ENCODE assay signal across 18 cellular contexts in genomic region chr1:20325407-20325737, GRCh38. TPM values are rescaled to one million over a fixed set of nuclear protein-coding genes. Genes with fewer than 3 reads are reported as not detected.
DNase-seq lines count a peak whose midpoint lies in the region; ATAC-seq and TF ChIP-seq lines count a peak whose summit lies in the region.
"Had no signal": no experiment of that assay in that cellular context is flagged by ENCODE, and none has a peak within 500 bp of the region (broad histone marks: within the 10 kb centered on the region; RNA-seq: fewer than 3 reads in every experiment).

No MANE protein-coding gene starts in this region.

- TF ChIP-seq CTCF in VCaP (conservative IDR thresholded peaks at IDR 0.05) (no peak), upper lobe of right lung (IDR thresholded peaks at IDR 0.05) (no peak)

- no peaks in the 10 kb centered on the region for H3K9me3 ChIP-seq in upper lobe of right lung
- H3K9me3 ChIP-seq: BLaER1 had no signal

- H3K27ac ChIP-seq in VCaP (peak overlapping the region; percentile 69), upper lobe of right lung (peak overlapping the region; percentile 20)
- H3K27ac ChIP-seq: BLaER1 had no signal

- no peaks in the 10 kb centered on the region for H3K36me3 ChIP-seq in upper lobe of right lung
- H3K36me3 ChIP-seq in H7 (replicated peaks; ENCODE audit: control insufficient read depth, insufficient read depth, low read length), result no peaks in the 10 kb centered on the region
- H3K36me3 ChIP-seq: BLaER1 had no signal

- intact Hi-C loops in Right ventricle myocardium inferior (cut with DNase I), result no loop called here
- intact Hi-C loops in left cardiac atrium (cut with DNase I), result no loop called here
- intact Hi-C loops in left colon (cut with DNase I, micrococcal nuclease), result no loop called here
- intact Hi-C loops in upper lobe of right lung (cut with DNase I), result no loop called here

- no peaks in the 10 kb centered on the region for H3K27me3 ChIP-seq in upper lobe of right lung
- H3K27me3 ChIP-seq in H7 (ENCODE audit: control insufficient read depth, insufficient read depth, low read length), result no peaks in the 10 kb centered on the region; the same call in 1 of the 2 replicates

- DNase-seq in Right ventricle myocardium inferior (ENCODE audit: missing footprints) (no peak), left cardiac atrium (no peak), left colon (no peak), upper lobe of right lung (no peak), H7 (no peak), GM03348 (ENCODE audit: low spot score) (no peak)
- DNase-seq: CD8-positive, alpha-beta memory T cell; H9; NCI-H1417 treated with DMSO at 0.1 percent for 48 hours; NCI-H187 treated with DMSO at 0.1 percent for 48 hours; NCI-H2171; NCI-H526 had no signal

- H3K4me3 ChIP-seq in upper lobe of right lung (no peak overlapping the region), H7 (ENCODE audit: insufficient read depth, low read depth, low read length) (no peak overlapping the region)
- H3K4me3 ChIP-seq: BLaER1 had no signal

- H3K4me1 ChIP-seq in upper lobe of right lung, result peaks cover 11% of the 10 kb centered on the region

- ATAC-seq in Right ventricle myocardium inferior (peak; percentile 12), left cardiac atrium (no peak), left colon (peak; percentile 78), upper lobe of right lung (no peak)
- ATAC-seq: Panc1 had no signal

RNA-seq across cellular contexts. Expression of gene VWA5B1, which starts 34.7 kb away (rescaled TPM):
- total RNA-seq in Right ventricle myocardium inferior (not detected), left cardiac atrium (under 1 TPM; 0.06 to 0.16 TPM), left colon (1 to 10 TPM in 1 of 2 donors, under 1 TPM in 1; 0.28 to 1.5 TPM), upper lobe of right lung (0.09 TPM)
- 0.10 and 0.26 TPM in 2 replicates for total RNA-seq in H7 (2014; rRNA removed; shearing (Covaris generic))
- total RNA-seq: CD8-positive, alpha-beta memory T cell; H9; HT-29; M059J; SK-MEL-5 had no signal

Comparison
In these comparisons a context has a peak if more than half of its experiments do, and no peak if none do; other contexts are left out.
1. ATAC-seq: peak in Right ventricle myocardium inferior (single experiment) and left colon (single experiment); none in left cardiac atrium (0 of 2) and upper lobe of right lung (single experiment).